ENCODE assay signal across 8 cellular contexts in the genomic region with DNA sequence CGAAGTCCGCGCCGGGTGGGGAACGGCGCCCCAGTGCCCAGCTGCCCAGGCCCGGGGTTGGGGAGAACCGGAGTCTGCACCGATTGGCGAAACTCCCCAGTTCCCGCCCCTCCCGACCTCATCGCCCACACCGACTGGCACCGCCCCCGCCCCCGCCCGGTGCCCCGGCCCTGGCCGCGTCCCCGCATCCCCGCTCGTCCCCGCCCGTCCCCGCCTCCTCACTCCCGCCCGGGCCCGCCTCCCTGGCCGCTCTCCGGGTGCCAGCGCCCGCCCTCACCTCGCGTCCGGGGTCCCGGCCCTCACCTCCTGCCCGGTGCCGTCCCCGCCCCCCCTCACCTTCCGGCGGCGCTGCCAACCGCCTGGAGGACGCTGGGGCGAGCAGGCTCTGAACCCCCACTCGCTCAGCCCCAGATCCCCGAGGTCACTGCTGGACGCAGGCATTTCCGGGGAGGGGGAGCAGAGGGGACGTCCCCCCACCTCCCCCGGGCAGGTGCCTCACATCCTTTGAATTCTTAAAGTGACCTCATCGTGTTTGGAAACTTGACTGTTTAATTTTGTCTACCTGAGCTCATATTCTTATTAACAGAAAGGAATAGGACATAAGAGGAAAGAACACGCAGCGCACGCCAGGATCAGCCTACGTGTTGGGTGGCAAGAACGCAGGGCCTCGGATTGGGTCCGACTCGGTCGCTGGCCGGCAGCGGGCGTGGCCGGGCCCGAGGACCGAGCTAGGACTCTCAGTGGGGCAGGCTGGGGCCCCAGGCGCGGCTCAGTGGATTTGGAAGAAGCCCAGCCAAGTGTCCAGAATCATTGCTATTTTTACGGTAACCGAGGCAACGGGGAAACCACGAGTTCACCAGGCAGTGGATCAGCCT. TPM values are rescaled to one million over a fixed set of nuclear protein-coding genes. Genes with fewer than 3 reads are reported as not detected.
DNase-seq lines count a peak whose midpoint lies in the region; ATAC-seq and TF ChIP-seq lines count a peak whose summit lies in the region.

A gene with protein sequence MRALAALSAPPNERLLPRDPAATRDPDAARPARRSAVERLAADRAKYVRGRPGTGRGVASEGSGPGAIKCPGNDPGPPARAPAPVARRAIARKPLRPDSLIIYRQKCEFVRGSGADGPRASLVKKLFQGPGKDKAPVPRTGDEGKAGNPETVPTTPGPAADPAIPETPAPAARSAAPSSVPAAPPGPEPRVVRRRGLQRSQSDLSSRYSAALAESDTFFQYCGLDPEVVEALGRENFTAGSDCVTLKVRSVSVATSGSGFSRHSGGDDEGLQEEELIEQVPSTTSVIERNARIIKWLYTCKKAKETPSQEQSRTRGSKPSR (minus strand): TSS at position 35 of the 875 bp plus-strand sequence. CDS start 120 bp downstream, outside the sequence.

- no peaks in the 10 kb centered on the region for H3K4me1 ChIP-seq in KMS-11 (ENCODE audit: low read depth, poor library complexity, severe bottlenecking)

- no peaks in the 10 kb centered on the region for H3K27me3 ChIP-seq in KMS-11 (ENCODE audit: insufficient read depth, low read depth)

- H3K79me2 ChIP-seq in KMS-11 (ENCODE audit: insufficient read depth, low read depth): no peaks in the 10 kb centered on the region

- H3K4me3 ChIP-seq in KMS-11 (IDR thresholded peaks at IDR 0.05; ENCODE audit: insufficient read depth, low read depth, low read length) (peak within 1 kb of the TSS; percentile 40), epithelial cell of proximal tubule (ENCODE audit: low read depth, low read length) (peak within 1 kb of the TSS; percentile 86)

- peak within 1 kb of the TSS in 1 of 2 donors; percentile 86 for H3K27ac Mint-ChIP-seq in stimulated activated naive CD8-positive, alpha-beta T cell treated with anti-CD3 and anti-CD28 coated beads, Interleukin-15, amount 100 ng/mL, for 72 hours

- H3K27me3 Mint-ChIP-seq in stimulated activated naive CD8-positive, alpha-beta T cell treated with anti-CD3 and anti-CD28 coated beads, Interleukin-15, amount 100 ng/mL, for 72 hours: peaks cover 43% of the 10 kb centered on the region

- no peaks in the 10 kb centered on the region for H3K36me3 ChIP-seq in KMS-11 (ENCODE audit: insufficient read depth)

- no peak within 1 kb of the TSS for H3K27ac ChIP-seq in KMS-11

- no peak within 1 kb of the TSS for H3K4me2 ChIP-seq in KMS-11

- ATAC-seq in stimulated activated naive CD8-positive, alpha-beta T cell treated with anti-CD3 and anti-CD28 coated beads, Interleukin-15, amount 100 ng/mL, for 72 hours: peak; percentile 71
- no peak for ATAC-seq in HG02610 (IDR thresholded peaks at IDR 0.05; ENCODE audit: unreplicated experiment)

- no peaks in the 10 kb centered on the region for H4K20me1 ChIP-seq in KMS-11 (ENCODE audit: insufficient read depth)

- H3K4me3 Mint-ChIP-seq in stimulated activated naive CD8-positive, alpha-beta T cell treated with anti-CD3 and anti-CD28 coated beads, Interleukin-15, amount 100 ng/mL, for 72 hours: peak within 1 kb of the TSS; percentile 85 to 91

- peak within 1 kb of the TSS; percentile 89 for H2AFZ ChIP-seq in KMS-11 (ENCODE audit: low read depth)

- peak within 1 kb of the TSS; percentile 39; the same call in 1 of the 2 replicates for H3K9ac ChIP-seq in KMS-11

- peak; percentile 58 for DNase-seq in activated CD8-positive, alpha-beta memory T cell treated with anti-CD3 and anti-CD28 coated beads, Interleukin-2, amount 50 U/mL, for 4 hours
- DNase-seq in epithelial cell of proximal tubule (ENCODE audit: low read depth) (peak; percentile 83), mucosa of gallbladder (ENCODE audit: low spot score) (peak; percentile 88), SKM-1 (lab: John Stamatoyannopoulos, UW; ENCODE audit: unreplicated experiment) (no peak), NCI-H2227 (lab: John Stamatoyannopoulos, UW; ENCODE audit: unreplicated experiment) (no peak)
- DNase-seq in stimulated activated naive CD8-positive, alpha-beta T cell treated with anti-CD3 and anti-CD28 coated beads, Interleukin-15, amount 100 ng/mL, for 72 hours: peak; percentile 19 to 29

- no peaks in the 10 kb centered on the region for H3K9me3 Mint-ChIP-seq in stimulated activated naive CD8-positive, alpha-beta T cell treated with anti-CD3 and anti-CD28 coated beads, Interleukin-15, amount 100 ng/mL, for 72 hours

- peaks cover 43% of the 10 kb centered on the region for H3K4me1 Mint-ChIP-seq in stimulated activated naive CD8-positive, alpha-beta T cell treated with anti-CD3 and anti-CD28 coated beads, Interleukin-15, amount 100 ng/mL, for 72 hours

- TF ChIP-seq CTCF in KMS-11 (conservative IDR thresholded peaks at IDR 0.05; ENCODE audit: low read depth, low read length): no peak
- no peak for TF ChIP-seq CTCF in epithelial cell of proximal tubule (conservative IDR thresholded peaks at IDR 0.05; ENCODE audit: low read depth, low read length)

RNA-seq across cellular contexts. Expression of the gene that starts here (rescaled TPM):
- total RNA-seq in epithelial cell of proximal tubule (6.1 and 13.5 TPM in 2 replicates), mucosa of gallbladder (41.8 TPM)

Comparison
In these comparisons a context has a peak if more than half of its experiments do, and no peak if none do; other contexts are left out.
1. DNase-seq: peak in activated CD8-positive, alpha-beta memory T cell treated with anti-CD3 and anti-CD28 coated beads, Interleukin-2, amount 50 U/mL, for 4 hours (single experiment), epithelial cell of proximal tubule (single experiment), mucosa of gallbladder (single experiment) and stimulated activated naive CD8-positive, alpha-beta T cell treated with anti-CD3 and anti-CD28 coated beads, Interleukin-15, amount 100 ng/mL, for 72 hours (2 of 2); none in SKM-1 (single experiment) and NCI-H2227 (single experiment).